ENCODE assay signal across 24 cellular contexts in genomic region chr1:157161901-157162300, GRCh38. TPM values are rescaled to one million over a fixed set of nuclear protein-coding genes. Genes with fewer than 3 reads are reported as not detected.
DNase-seq lines count a peak whose midpoint lies in the region; ATAC-seq and TF ChIP-seq lines count a peak whose summit lies in the region.
"Had no signal": no experiment of that assay in that cellular context is flagged by ENCODE, and none has a peak within 500 bp of the region (broad histone marks: within the 10 kb centered on the region; RNA-seq: fewer than 3 reads in every experiment).

No MANE protein-coding gene starts in this region.

- H3K4me1 ChIP-seq in HUES48 (ENCODE audit: control insufficient read depth, insufficient read depth, low read length): peaks cover 40% of the 10 kb centered on the region
- peaks cover 19% of the 10 kb centered on the region for H3K4me1 ChIP-seq in endodermal cell (ENCODE audit: control insufficient read depth, insufficient read depth, low read length)
- H3K4me1 ChIP-seq in foreskin keratinocyte: no peaks in the 10 kb centered on the region
- H3K4me1 ChIP-seq in gastroesophageal sphincter: no peaks in the 10 kb centered on the region

- 18 to 32% methylated on average over 4 to 5 of the region's 5 CpGs for WGBS in endodermal cell (ENCODE audit: insufficient coverage in 1 of 2, insufficient read length in 1 of 2), 2 experiments
- 76 to 100% methylated on average over 4 to 5 of the region's 5 CpGs for WGBS in gastroesophageal sphincter (ENCODE audit: low coverage in 1 of 2), 2 donors

- peak overlapping the region; percentile 39; the same call in 1 of the 2 replicates for H3K9ac ChIP-seq in HUES48 (ENCODE audit: low read depth, low read length)
- peak overlapping the region; percentile 48 for H3K9ac ChIP-seq in endodermal cell (ENCODE audit: extremely low read depth, low read length, poor library complexity, severe bottlenecking)
- H3K9ac ChIP-seq: KMS-11 had no signal

- H3K27ac Mint-ChIP-seq in endodermal cell (peak overlapping the region; percentile 92), mesothelial cell of epicardium (peak overlapping the region; percentile 93), type B pancreatic cell (peak overlapping the region; percentile 81)
- H3K27ac Mint-ChIP-seq: CD4-positive, CD25-positive, alpha-beta regulatory T cell had no signal

- no peak for TF ChIP-seq EP300 in gastroesophageal sphincter (IDR thresholded peaks at IDR 0.05)

- H3K9me3 ChIP-seq in HUES48 (ENCODE audit: control insufficient read depth, insufficient read depth, low read length): no peaks in the 10 kb centered on the region
- no peaks in the 10 kb centered on the region for H3K9me3 ChIP-seq in endodermal cell (ENCODE audit: control insufficient read depth, low read length)
- no peaks in the 10 kb centered on the region for H3K9me3 ChIP-seq in gastroesophageal sphincter

- H3K27me3 ChIP-seq in HUES48 (ENCODE audit: control insufficient read depth, insufficient read depth, low read length) (no peaks in the 10 kb centered on the region), endodermal cell (ENCODE audit: control insufficient read depth, insufficient read depth, low read length, poor library complexity, severe bottlenecking) (no peaks in the 10 kb centered on the region), foreskin keratinocyte (peaks cover 7% of the 10 kb centered on the region), gastroesophageal sphincter (peaks cover 22% of the 10 kb centered on the region)

- H3K27me3 Mint-ChIP-seq in endodermal cell (ENCODE audit: insufficient read depth) (no peaks in the 10 kb centered on the region), mesothelial cell of epicardium (ENCODE audit: low read depth) (no peaks in the 10 kb centered on the region), type B pancreatic cell (peaks cover 2% of the 10 kb centered on the region)

- H3K36me3 Mint-ChIP-seq in endodermal cell (ENCODE audit: low read depth) (no peaks in the 10 kb centered on the region), mesothelial cell of epicardium (no peaks in the 10 kb centered on the region), type B pancreatic cell (no peaks in the 10 kb centered on the region)
- H3K36me3 Mint-ChIP-seq: CD4-positive, CD25-positive, alpha-beta regulatory T cell had no signal

- H3K27ac ChIP-seq in HUES48 (ENCODE audit: low read depth, low read length): peak overlapping the region; percentile 90
- no peak overlapping the region for H3K27ac ChIP-seq in endodermal cell (ENCODE audit: low read depth, low read length)
- H3K27ac ChIP-seq in foreskin keratinocyte: no peak overlapping the region
- no peak overlapping the region for H3K27ac ChIP-seq in gastroesophageal sphincter
- H3K27ac ChIP-seq: HL-60, KMS-11 had no signal

- H3K4me3 Mint-ChIP-seq in endodermal cell: no peak overlapping the region
- H3K4me3 Mint-ChIP-seq in mesothelial cell of epicardium: no peak overlapping the region
- H3K4me3 Mint-ChIP-seq in type B pancreatic cell: no peak overlapping the region
- H3K4me3 Mint-ChIP-seq: CD4-positive, CD25-positive, alpha-beta regulatory T cell had no signal

- H3K4me1 Mint-ChIP-seq in endodermal cell (peaks cover 46% of the 10 kb centered on the region), mesothelial cell of epicardium (peaks cover 44% of the 10 kb centered on the region), type B pancreatic cell (ENCODE audit: unreplicated experiment) (peaks cover 12% of the 10 kb centered on the region)

- H3K36me3 ChIP-seq in HUES48 (ENCODE audit: control insufficient read depth, insufficient read depth, low read length) (no peaks in the 10 kb centered on the region), endodermal cell (ENCODE audit: control insufficient read depth, insufficient read depth, low read length) (no peaks in the 10 kb centered on the region), gastroesophageal sphincter (no peaks in the 10 kb centered on the region)

- TF ChIP-seq CTCF in endodermal cell (conservative IDR thresholded peaks at IDR 0.05): no peak
- no peak for TF ChIP-seq CTCF in mesothelial cell of epicardium (IDR thresholded peaks at IDR 0.05; ENCODE audit: unreplicated experiment)
- TF ChIP-seq CTCF in type B pancreatic cell (conservative IDR thresholded peaks at IDR 0.05): no peak
- TF ChIP-seq CTCF in foreskin keratinocyte (conservative IDR thresholded peaks at IDR 0.05): no peak
- TF ChIP-seq CTCF in gastroesophageal sphincter (IDR thresholded peaks at IDR 0.05): no peak

- no peak overlapping the region for H3K4me3 ChIP-seq in HUES48 (ENCODE audit: low read depth, low read length)
- no peak overlapping the region for H3K4me3 ChIP-seq in endodermal cell (ENCODE audit: low read length)
- no peak overlapping the region for H3K4me3 ChIP-seq in gastroesophageal sphincter

- DNase-seq in endodermal cell (peak; percentile 70), mesothelial cell of epicardium (ENCODE audit: low spot score in 2 of 2, unreplicated experiment in 2 of 2) (no peak), type B pancreatic cell (ENCODE audit: extremely low spot score, unreplicated experiment) (no peak), foreskin keratinocyte (no peak), NCI-H1417 (lab: John Stamatoyannopoulos, UW) (no peak)
- DNase-seq: CD4-positive, CD25-positive, alpha-beta regulatory T cell; COR-L47; DMS 273 treated with DMSO at 0.1 percent for 48 hours; DND-41; GOT3; IMR-90; NCI-H1092 treated with DMSO at 0.1 percent for 48 hours; NCI-H146; NCI-H2029 treated with DMSO at 0.1 percent for 48 hours; NCI-H345; NCI-H524 treated with DMSO at 0.1 percent for 48 hours; NCI-H82; SIG-M5 had no signal

- TF ChIP-seq POLR2A in gastroesophageal sphincter (IDR thresholded peaks at IDR 0.05): no peak

- H3K9me3 Mint-ChIP-seq in endodermal cell (no peaks in the 10 kb centered on the region), mesothelial cell of epicardium (no peaks in the 10 kb centered on the region), type B pancreatic cell (no peaks in the 10 kb centered on the region)
- H3K9me3 Mint-ChIP-seq: CD4-positive, CD25-positive, alpha-beta regulatory T cell had no signal

- no peak for ATAC-seq in foreskin keratinocyte
- ATAC-seq in gastroesophageal sphincter: no peak
- ATAC-seq: Panc1, SK-N-SH treated with all-trans-retinoic acid at 6 μM for 48 hours had no signal

RNA-seq across cellular contexts. Expression of gene ETV3, which starts 23.7 kb away (rescaled TPM):
- 10 to 100 TPM; 26.9 to 40.6 TPM for total RNA-seq in endodermal cell
- 18.1 TPM for polyA plus RNA-seq in endodermal cell (2013, experiment 1 of 2)
- 17.5 TPM for polyA plus RNA-seq in endodermal cell (2013, experiment 2 of 2)
- total RNA-seq in mesothelial cell of epicardium: 57.8 to 61.7 TPM (median 60.6 TPM) in 3 replicates
- 41.0 and 90.4 TPM in 2 replicates for total RNA-seq in type B pancreatic cell (ENCODE audit: low replicate concordance)
- total RNA-seq in foreskin keratinocyte: 26.2 and 27.0 TPM in 2 replicates
- 5.9 and 7.3 TPM in 2 replicates for polyA plus RNA-seq in foreskin keratinocyte
- 10 to 100 TPM; 17.7 to 27.3 (median 20.5) TPM for total RNA-seq in gastroesophageal sphincter
